Comparison of ENCODE assay signal across 12 cellular contexts in genomic region chr3:189316296-189317019, GRCh38.
A peak's percentile ranks its signal among the peaks of the same experiment; 100 is the strongest.
DNase-seq lines count a peak whose midpoint lies in the region; ATAC-seq and TF ChIP-seq lines count a peak whose summit lies in the region.
"Had no signal": no experiment of that assay in that cellular context is flagged by ENCODE, and none has a peak within 500 bp of the region (broad histone marks: within the 10 kb centered on the region; RNA-seq: fewer than 3 reads in every experiment).

No MANE protein-coding gene starts in this region.

- no peak overlapping the region for H3K4me3 ChIP-seq in Panc1 (ENCODE audit: low read depth in 2 of 2, low read length in 2 of 2)
- no peak overlapping the region for H3K4me3 ChIP-seq in lower lobe of right lung
- H3K4me3 ChIP-seq: testis had no signal

- peaks cover 2% of the 10 kb centered on the region for H3K27me3 Mint-ChIP-seq in endothelial cell (ENCODE audit: unreplicated experiment)
- H3K27me3 Mint-ChIP-seq: CD4-positive, alpha-beta T cell; dendritic cell treated with granulocyte-macrophage colony-stimulating factor and Interleukin-4, amounts not matched to agents 40 ng/mL and 50 ng/mL, for 4 days had no signal

- H3K36me3 Mint-ChIP-seq in endothelial cell (ENCODE audit: low read depth, unreplicated experiment), result no peaks in the 10 kb centered on the region

- H3K27ac ChIP-seq in Panc1 (ENCODE audit: low read length) (0 out of 2 replicates have a peak overlapping the region, but pooled peaks have one; percentile 1), lower lobe of right lung (peak overlapping the region; percentile 40)
- H3K27ac ChIP-seq: testis had no signal

- in situ Hi-C loops in Panc1 (cut with HindIII; ENCODE audit: low pct_unique_long_range_greater_than_20kb, low sequenced_read_pairs), result no loop called here

- POLR2A ChIA-PET in Panc1 (lab: Charles Lee), result no interaction called here

- H3K36me3 ChIP-seq in Panc1 (ENCODE audit: control insufficient read depth, insufficient read depth, low read length), result no peaks in the 10 kb centered on the region
- no peaks in the 10 kb centered on the region for H3K36me3 ChIP-seq in lower lobe of right lung

- TF ChIP-seq CTCF in Panc1 (IDR thresholded peaks at IDR 0.05) (no peak), lower lobe of right lung (IDR thresholded peaks at IDR 0.05) (no peak), endothelial cell (IDR thresholded peaks at IDR 0.05; ENCODE audit: unreplicated experiment) (no peak)

- peaks cover 2% of the 10 kb centered on the region for H3K4me1 Mint-ChIP-seq in endothelial cell (ENCODE audit: unreplicated experiment)

- CTCF ChIA-PET in Panc1 (lab: Charles Lee), result no interaction called here

- ATAC-seq in Panc1, result peak; percentile 93
- ATAC-seq in lower lobe of right lung, result peak; percentile 89 to 93
- no peak for ATAC-seq in GM19324 (IDR thresholded peaks at IDR 0.05; ENCODE audit: low FRiP score, unreplicated experiment)
- ATAC-seq in GM21619 (IDR thresholded peaks at IDR 0.05; ENCODE audit: unreplicated experiment), result no peak

- H3K27ac Mint-ChIP-seq in endothelial cell (ENCODE audit: unreplicated experiment), result no peak overlapping the region
- H3K27ac Mint-ChIP-seq: CD4-positive, alpha-beta T cell; dendritic cell treated with granulocyte-macrophage colony-stimulating factor and Interleukin-4, amounts not matched to agents 40 ng/mL and 50 ng/mL, for 4 days had no signal

- H3K27me3 ChIP-seq in Panc1 (ENCODE audit: control insufficient read depth, insufficient read depth, low read length) (no peaks in the 10 kb centered on the region), lower lobe of right lung (ENCODE audit: low read depth) (no peaks in the 10 kb centered on the region)
- H3K27me3 ChIP-seq: testis had no signal

- H3K4me1 ChIP-seq in Panc1 (ENCODE audit: control insufficient read depth, insufficient read depth, low read length) (no peaks in the 10 kb centered on the region; the same call in 1 of the 2 replicates), lower lobe of right lung (no peaks in the 10 kb centered on the region)
- H3K4me1 ChIP-seq: testis had no signal

- intact Hi-C loops in Panc1 (cut with micrococcal nuclease; ENCODE audit: unreplicated experiment) (no loop called here), lower lobe of right lung (cut with DNase I) (no loop called here), cardiac septum (cut with DNase I) (no loop called here)

- no peak overlapping the region for H3K4me3 Mint-ChIP-seq in endothelial cell (ENCODE audit: unreplicated experiment)
- H3K4me3 Mint-ChIP-seq: CD4-positive, alpha-beta T cell; dendritic cell treated with granulocyte-macrophage colony-stimulating factor and Interleukin-4, amounts not matched to agents 40 ng/mL and 50 ng/mL, for 4 days had no signal

- H3K9me3 ChIP-seq in Panc1 (ENCODE audit: control insufficient read depth, insufficient read depth, low read depth, low read length) (no peaks in the 10 kb centered on the region), lower lobe of right lung (no peaks in the 10 kb centered on the region)
- H3K9me3 ChIP-seq: testis had no signal

- DNase-seq in DMS153 (lab: John Stamatoyannopoulos, UW) (peak; percentile 78), HuH-7 (ENCODE audit: low spot score) (peak; percentile 21), Panc1 (ENCODE audit: low read depth, low spot score) (no peak), lower lobe of right lung (no peak), endothelial cell (ENCODE audit: low spot score) (no peak), cardiac septum (ENCODE audit: low spot score) (no peak)
- DNase-seq: activated naive CD4-positive, alpha-beta T cell treated with Interleukin-2 at 50 U/mL for 16 hours; CD4-positive, alpha-beta T cell; testis had no signal

- H3K9me3 Mint-ChIP-seq in endothelial cell (ENCODE audit: unreplicated experiment), result no peaks in the 10 kb centered on the region
- H3K9me3 Mint-ChIP-seq: CD4-positive, alpha-beta T cell; dendritic cell treated with granulocyte-macrophage colony-stimulating factor and Interleukin-4, amounts not matched to agents 40 ng/mL and 50 ng/mL, for 4 days had no signal

- no TSS peak for BruUV-seq in Panc1 (replicated peaks; lab: Mats Ljungman, UMichigan)

Comparison
In these comparisons a context has a peak if more than half of its experiments do, and no peak if none do; other contexts are left out.
1. DNase-seq: peak in DMS153 (single experiment) and HuH-7 (single experiment); none in Panc1 (single experiment), lower lobe of right lung (single experiment), endothelial cell (single experiment) and cardiac septum (single experiment).
2. ATAC-seq: peak in Panc1 (single experiment) and lower lobe of right lung (2 of 2); none in GM19324 (single experiment) and GM21619 (single experiment).